1 cellular context compared by ENCODE assay signal in the genomic region with DNA sequence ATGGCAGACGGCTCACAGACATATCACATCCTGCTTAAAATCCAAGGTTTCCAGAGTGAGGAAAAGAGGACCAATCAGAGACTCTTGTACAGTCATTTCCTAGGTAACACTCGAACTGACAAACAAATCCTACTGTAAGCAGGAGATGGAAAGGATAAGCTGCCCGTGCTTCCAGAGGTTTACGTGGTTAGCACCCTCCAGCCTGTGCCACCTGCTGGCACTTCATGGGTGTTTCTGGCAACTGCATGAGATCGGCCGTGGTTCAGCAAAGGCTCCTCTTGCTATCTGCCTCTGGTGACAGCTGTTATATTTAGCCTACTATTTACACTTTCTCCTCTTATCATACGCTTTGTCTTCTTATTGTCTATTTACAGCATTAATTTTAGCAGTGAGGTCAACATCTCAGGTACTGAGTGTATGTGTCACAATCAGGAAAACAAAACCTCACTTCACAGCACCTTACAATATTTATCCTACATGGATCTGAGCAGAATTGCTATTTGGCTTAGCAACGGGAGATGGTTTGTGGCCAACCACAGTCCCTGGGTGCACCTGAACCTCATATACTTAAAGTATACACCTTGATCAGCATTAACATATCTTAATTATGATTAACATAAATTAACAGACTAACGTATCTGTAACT.
TF ChIP-seq lines count a peak whose summit lies in the region.

No MANE protein-coding gene starts in this region.

TF ChIP-seq in WTC11, 78 proteins besides CTCF, POLR2A, EP300 and RAD21 (continued from another document):
- TF ChIP-seq, protein P1, sequence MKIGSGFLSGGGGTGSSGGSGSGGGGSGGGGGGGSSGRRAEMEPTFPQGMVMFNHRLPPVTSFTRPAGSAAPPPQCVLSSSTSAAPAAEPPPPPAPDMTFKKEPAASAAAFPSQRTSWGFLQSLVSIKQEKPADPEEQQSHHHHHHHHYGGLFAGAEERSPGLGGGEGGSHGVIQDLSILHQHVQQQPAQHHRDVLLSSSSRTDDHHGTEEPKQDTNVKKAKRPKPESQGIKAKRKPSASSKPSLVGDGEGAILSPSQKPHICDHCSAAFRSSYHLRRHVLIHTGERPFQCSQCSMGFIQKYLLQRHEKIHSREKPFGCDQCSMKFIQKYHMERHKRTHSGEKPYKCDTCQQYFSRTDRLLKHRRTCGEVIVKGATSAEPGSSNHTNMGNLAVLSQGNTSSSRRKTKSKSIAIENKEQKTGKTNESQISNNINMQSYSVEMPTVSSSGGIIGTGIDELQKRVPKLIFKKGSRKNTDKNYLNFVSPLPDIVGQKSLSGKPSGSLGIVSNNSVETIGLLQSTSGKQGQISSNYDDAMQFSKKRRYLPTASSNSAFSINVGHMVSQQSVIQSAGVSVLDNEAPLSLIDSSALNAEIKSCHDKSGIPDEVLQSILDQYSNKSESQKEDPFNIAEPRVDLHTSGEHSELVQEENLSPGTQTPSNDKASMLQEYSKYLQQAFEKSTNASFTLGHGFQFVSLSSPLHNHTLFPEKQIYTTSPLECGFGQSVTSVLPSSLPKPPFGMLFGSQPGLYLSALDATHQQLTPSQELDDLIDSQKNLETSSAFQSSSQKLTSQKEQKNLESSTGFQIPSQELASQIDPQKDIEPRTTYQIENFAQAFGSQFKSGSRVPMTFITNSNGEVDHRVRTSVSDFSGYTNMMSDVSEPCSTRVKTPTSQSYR (CRISPR knock-in tag; IDR thresholded peaks at IDR 0.05), result no peak
- TF ChIP-seq, protein P2, sequence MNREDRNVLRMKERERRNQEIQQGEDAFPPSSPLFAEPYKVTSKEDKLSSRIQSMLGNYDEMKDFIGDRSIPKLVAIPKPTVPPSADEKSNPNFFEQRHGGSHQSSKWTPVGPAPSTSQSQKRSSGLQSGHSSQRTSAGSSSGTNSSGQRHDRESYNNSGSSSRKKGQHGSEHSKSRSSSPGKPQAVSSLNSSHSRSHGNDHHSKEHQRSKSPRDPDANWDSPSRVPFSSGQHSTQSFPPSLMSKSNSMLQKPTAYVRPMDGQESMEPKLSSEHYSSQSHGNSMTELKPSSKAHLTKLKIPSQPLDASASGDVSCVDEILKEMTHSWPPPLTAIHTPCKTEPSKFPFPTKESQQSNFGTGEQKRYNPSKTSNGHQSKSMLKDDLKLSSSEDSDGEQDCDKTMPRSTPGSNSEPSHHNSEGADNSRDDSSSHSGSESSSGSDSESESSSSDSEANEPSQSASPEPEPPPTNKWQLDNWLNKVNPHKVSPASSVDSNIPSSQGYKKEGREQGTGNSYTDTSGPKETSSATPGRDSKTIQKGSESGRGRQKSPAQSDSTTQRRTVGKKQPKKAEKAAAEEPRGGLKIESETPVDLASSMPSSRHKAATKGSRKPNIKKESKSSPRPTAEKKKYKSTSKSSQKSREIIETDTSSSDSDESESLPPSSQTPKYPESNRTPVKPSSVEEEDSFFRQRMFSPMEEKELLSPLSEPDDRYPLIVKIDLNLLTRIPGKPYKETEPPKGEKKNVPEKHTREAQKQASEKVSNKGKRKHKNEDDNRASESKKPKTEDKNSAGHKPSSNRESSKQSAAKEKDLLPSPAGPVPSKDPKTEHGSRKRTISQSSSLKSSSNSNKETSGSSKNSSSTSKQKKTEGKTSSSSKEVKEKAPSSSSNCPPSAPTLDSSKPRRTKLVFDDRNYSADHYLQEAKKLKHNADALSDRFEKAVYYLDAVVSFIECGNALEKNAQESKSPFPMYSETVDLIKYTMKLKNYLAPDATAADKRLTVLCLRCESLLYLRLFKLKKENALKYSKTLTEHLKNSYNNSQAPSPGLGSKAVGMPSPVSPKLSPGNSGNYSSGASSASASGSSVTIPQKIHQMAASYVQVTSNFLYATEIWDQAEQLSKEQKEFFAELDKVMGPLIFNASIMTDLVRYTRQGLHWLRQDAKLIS (CRISPR knock-in tag; IDR thresholded peaks at IDR 0.05; ENCODE audit: borderline replicate concordance), result no peak
- TF ChIP-seq CBFB (CRISPR knock-in tag; IDR thresholded peaks at IDR 0.05; ENCODE audit: low read depth), result no peak
- TF ChIP-seq, protein P3, sequence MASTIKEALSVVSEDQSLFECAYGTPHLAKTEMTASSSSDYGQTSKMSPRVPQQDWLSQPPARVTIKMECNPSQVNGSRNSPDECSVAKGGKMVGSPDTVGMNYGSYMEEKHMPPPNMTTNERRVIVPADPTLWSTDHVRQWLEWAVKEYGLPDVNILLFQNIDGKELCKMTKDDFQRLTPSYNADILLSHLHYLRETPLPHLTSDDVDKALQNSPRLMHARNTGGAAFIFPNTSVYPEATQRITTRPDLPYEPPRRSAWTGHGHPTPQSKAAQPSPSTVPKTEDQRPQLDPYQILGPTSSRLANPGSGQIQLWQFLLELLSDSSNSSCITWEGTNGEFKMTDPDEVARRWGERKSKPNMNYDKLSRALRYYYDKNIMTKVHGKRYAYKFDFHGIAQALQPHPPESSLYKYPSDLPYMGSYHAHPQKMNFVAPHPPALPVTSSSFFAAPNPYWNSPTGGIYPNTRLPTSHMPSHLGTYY (CRISPR knock-in tag; IDR thresholded peaks at IDR 0.05), result no peak
- TF ChIP-seq, protein P4, sequence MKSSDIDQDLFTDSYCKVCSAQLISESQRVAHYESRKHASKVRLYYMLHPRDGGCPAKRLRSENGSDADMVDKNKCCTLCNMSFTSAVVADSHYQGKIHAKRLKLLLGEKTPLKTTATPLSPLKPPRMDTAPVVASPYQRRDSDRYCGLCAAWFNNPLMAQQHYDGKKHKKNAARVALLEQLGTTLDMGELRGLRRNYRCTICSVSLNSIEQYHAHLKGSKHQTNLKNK (CRISPR knock-in tag; IDR thresholded peaks at IDR 0.05), result no peak
- TF ChIP-seq MYBL2 (CRISPR knock-in tag; IDR thresholded peaks at IDR 0.05), result no peak
- TF ChIP-seq, protein P5, sequence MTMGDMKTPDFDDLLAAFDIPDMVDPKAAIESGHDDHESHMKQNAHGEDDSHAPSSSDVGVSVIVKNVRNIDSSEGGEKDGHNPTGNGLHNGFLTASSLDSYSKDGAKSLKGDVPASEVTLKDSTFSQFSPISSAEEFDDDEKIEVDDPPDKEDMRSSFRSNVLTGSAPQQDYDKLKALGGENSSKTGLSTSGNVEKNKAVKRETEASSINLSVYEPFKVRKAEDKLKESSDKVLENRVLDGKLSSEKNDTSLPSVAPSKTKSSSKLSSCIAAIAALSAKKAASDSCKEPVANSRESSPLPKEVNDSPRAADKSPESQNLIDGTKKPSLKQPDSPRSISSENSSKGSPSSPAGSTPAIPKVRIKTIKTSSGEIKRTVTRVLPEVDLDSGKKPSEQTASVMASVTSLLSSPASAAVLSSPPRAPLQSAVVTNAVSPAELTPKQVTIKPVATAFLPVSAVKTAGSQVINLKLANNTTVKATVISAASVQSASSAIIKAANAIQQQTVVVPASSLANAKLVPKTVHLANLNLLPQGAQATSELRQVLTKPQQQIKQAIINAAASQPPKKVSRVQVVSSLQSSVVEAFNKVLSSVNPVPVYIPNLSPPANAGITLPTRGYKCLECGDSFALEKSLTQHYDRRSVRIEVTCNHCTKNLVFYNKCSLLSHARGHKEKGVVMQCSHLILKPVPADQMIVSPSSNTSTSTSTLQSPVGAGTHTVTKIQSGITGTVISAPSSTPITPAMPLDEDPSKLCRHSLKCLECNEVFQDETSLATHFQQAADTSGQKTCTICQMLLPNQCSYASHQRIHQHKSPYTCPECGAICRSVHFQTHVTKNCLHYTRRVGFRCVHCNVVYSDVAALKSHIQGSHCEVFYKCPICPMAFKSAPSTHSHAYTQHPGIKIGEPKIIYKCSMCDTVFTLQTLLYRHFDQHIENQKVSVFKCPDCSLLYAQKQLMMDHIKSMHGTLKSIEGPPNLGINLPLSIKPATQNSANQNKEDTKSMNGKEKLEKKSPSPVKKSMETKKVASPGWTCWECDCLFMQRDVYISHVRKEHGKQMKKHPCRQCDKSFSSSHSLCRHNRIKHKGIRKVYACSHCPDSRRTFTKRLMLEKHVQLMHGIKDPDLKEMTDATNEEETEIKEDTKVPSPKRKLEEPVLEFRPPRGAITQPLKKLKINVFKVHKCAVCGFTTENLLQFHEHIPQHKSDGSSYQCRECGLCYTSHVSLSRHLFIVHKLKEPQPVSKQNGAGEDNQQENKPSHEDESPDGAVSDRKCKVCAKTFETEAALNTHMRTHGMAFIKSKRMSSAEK (CRISPR knock-in tag; IDR thresholded peaks at IDR 0.05; ENCODE audit: borderline replicate concordance), result no peak
- TF ChIP-seq ZNF416 (CRISPR knock-in tag; IDR thresholded peaks at IDR 0.05), result no peak
- no peak for TF ChIP-seq SMAD4 (CRISPR knock-in tag; IDR thresholded peaks at IDR 0.05)
- TF ChIP-seq, protein P6, sequence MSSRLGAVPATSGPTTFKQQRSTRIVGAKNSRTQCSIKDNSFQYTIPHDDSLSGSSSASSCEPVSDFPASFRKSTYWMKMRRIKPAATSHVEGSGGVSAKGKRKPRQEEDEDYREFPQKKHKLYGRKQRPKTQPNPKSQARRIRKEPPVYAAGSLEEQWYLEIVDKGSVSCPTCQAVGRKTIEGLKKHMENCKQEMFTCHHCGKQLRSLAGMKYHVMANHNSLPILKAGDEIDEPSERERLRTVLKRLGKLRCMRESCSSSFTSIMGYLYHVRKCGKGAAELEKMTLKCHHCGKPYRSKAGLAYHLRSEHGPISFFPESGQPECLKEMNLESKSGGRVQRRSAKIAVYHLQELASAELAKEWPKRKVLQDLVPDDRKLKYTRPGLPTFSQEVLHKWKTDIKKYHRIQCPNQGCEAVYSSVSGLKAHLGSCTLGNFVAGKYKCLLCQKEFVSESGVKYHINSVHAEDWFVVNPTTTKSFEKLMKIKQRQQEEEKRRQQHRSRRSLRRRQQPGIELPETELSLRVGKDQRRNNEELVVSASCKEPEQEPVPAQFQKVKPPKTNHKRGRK (CRISPR knock-in tag; IDR thresholded peaks at IDR 0.05; ENCODE audit: borderline replicate concordance), result no peak
- no peak for TF ChIP-seq FOXP1 (CRISPR knock-in tag; IDR thresholded peaks at IDR 0.05; ENCODE audit: borderline replicate concordance)
